1 cellular context compared by ENCODE assay signal in the genomic region with DNA sequence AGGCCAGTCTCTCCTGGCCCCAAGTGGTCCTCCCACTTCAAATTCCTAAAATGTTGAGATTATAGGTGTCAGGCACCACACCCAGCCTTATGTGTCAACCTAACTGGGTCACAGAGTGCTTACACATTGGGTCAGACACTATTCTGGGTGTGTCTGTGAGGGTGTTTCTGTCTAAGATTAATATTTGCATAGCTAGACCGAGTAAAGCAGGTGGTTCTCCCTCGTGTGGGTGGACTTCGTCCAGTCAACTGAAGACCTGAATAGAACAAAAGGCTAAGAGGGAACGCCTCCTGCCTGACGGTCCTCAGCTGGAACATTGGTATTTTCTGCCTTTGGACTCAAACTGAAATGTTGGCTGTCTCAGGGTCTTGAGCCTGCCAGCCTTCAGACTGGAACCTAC.
A peak's percentile ranks its signal among the peaks of the same experiment; 100 is the strongest.
TF ChIP-seq lines count a peak whose summit lies in the region.

No MANE protein-coding gene starts in this region.

TF ChIP-seq in HepG2, 621 proteins besides CTCF, POLR2A, EP300 and RAD21 (continued from another document):
- TF ChIP-seq, protein P1, sequence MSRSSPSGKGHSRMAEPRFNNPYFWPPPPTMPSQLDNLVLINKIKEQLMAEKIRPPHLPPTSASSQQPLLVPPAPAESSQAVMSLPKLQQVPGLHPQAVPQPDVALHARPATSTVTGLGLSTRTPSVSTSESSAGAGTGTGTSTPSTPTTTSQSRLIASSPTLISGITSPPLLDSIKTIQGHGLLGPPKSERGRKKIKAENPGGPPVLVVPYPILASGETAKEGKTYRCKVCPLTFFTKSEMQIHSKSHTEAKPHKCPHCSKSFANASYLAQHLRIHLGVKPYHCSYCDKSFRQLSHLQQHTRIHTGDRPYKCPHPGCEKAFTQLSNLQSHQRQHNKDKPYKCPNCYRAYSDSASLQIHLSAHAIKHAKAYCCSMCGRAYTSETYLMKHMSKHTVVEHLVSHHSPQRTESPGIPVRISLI (CRISPR knock-in tag; IDR thresholded peaks at IDR 0.05; ENCODE audit: borderline replicate concordance), result no peak
- TF ChIP-seq RARA (CRISPR knock-in tag; IDR thresholded peaks at IDR 0.05), result peak; percentile 66
- peak; percentile 56; the same call in 1 of the 2 replicates for TF ChIP-seq HNF4G (IDR thresholded peaks at IDR 0.05; ENCODE audit: borderline replicate concordance, low read depth, low read length)
- no peak; the same call in 1 of the 2 replicates for TF ChIP-seq HNF4G (CRISPR knock-in tag; IDR thresholded peaks at IDR 0.05; ENCODE audit: borderline replicate concordance, low read depth)
- no peak for TF ChIP-seq CAMTA2 (CRISPR knock-in tag; IDR thresholded peaks at IDR 0.05; ENCODE audit: borderline replicate concordance)
- 0 out of 2 replicates have a peak, but pooled peaks have one; percentile 28 for TF ChIP-seq PRDM10 (CRISPR knock-in tag; IDR thresholded peaks at IDR 0.05; ENCODE audit: low read depth)
- TF ChIP-seq ARHGAP35 (CRISPR knock-in tag; IDR thresholded peaks at IDR 0.05; ENCODE audit: borderline replicate concordance), result no peak
- TF ChIP-seq ARNTL (CRISPR knock-in tag; IDR thresholded peaks at IDR 0.05), result no peak
- TF ChIP-seq TFDP2 (CRISPR knock-in tag; IDR thresholded peaks at IDR 0.05), result 0 out of 2 replicates have a peak, but pooled peaks have one; percentile 30
- TF ChIP-seq SAP130 (CRISPR knock-in tag; IDR thresholded peaks at IDR 0.05; ENCODE audit: low read depth), result peak; percentile 71
- no peak for TF ChIP-seq ZNF557 (CRISPR knock-in tag; IDR thresholded peaks at IDR 0.05)
- no peak for TF ChIP-seq ARNT (IDR thresholded peaks at IDR 0.05)
- no peak for TF ChIP-seq KLF11 (CRISPR knock-in tag; IDR thresholded peaks at IDR 0.05)
- no peak for TF ChIP-seq ZSCAN30 (CRISPR knock-in tag; IDR thresholded peaks at IDR 0.05)
- TF ChIP-seq NFKBIZ (CRISPR knock-in tag; IDR thresholded peaks at IDR 0.05), result peak; percentile 63; the same call in 1 of the 2 replicates
- TF ChIP-seq SALL1 (CRISPR knock-in tag; IDR thresholded peaks at IDR 0.05), result peak; percentile 77
- TF ChIP-seq, protein P2, sequence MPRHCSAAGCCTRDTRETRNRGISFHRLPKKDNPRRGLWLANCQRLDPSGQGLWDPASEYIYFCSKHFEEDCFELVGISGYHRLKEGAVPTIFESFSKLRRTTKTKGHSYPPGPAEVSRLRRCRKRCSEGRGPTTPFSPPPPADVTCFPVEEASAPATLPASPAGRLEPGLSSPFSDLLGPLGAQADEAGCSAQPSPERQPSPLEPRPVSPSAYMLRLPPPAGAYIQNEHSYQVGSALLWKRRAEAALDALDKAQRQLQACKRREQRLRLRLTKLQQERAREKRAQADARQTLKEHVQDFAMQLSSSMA (CRISPR knock-in tag; IDR thresholded peaks at IDR 0.05), result no peak
- TF ChIP-seq RFX3 (CRISPR knock-in tag; IDR thresholded peaks at IDR 0.05), result no peak
- TF ChIP-seq ZHX2 (IDR thresholded peaks at IDR 0.05; ENCODE audit: low read depth), result no peak
- TF ChIP-seq ZHX2 (CRISPR knock-in tag; IDR thresholded peaks at IDR 0.05; ENCODE audit: borderline replicate concordance), result no peak
- TF ChIP-seq MAF1 (CRISPR knock-in tag; IDR thresholded peaks at IDR 0.05; ENCODE audit: borderline replicate concordance), result no peak
- TF ChIP-seq ZNF574 (CRISPR knock-in tag; IDR thresholded peaks at IDR 0.05), result peak; percentile 49; the same call in 1 of the 2 replicates
- TF ChIP-seq KLF6 (CRISPR knock-in tag; IDR thresholded peaks at IDR 0.05), result no peak
- TF ChIP-seq MEIS2 (CRISPR knock-in tag; IDR thresholded peaks at IDR 0.05), result 0 out of 2 replicates have a peak, but pooled peaks have one; percentile 15
- TF ChIP-seq, protein P3, sequence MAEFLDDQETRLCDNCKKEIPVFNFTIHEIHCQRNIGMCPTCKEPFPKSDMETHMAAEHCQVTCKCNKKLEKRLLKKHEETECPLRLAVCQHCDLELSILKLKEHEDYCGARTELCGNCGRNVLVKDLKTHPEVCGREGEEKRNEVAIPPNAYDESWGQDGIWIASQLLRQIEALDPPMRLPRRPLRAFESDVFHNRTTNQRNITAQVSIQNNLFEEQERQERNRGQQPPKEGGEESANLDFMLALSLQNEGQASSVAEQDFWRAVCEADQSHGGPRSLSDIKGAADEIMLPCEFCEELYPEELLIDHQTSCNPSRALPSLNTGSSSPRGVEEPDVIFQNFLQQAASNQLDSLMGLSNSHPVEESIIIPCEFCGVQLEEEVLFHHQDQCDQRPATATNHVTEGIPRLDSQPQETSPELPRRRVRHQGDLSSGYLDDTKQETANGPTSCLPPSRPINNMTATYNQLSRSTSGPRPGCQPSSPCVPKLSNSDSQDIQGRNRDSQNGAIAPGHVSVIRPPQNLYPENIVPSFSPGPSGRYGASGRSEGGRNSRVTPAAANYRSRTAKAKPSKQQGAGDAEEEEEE (CRISPR knock-in tag; IDR thresholded peaks at IDR 0.05; ENCODE audit: borderline replicate concordance), result no peak
